Comparison of ENCODE assay signal across 1 cellular context in genomic region chr10:119197921-119198320, GRCh38.
TF ChIP-seq lines count a peak whose summit lies in the region.

No MANE protein-coding gene starts in this region.

TF ChIP-seq in GM23338, 12 proteins besides CTCF, POLR2A, EP300 and RAD21 (continued from another document):
- TF ChIP-seq, protein P1, sequence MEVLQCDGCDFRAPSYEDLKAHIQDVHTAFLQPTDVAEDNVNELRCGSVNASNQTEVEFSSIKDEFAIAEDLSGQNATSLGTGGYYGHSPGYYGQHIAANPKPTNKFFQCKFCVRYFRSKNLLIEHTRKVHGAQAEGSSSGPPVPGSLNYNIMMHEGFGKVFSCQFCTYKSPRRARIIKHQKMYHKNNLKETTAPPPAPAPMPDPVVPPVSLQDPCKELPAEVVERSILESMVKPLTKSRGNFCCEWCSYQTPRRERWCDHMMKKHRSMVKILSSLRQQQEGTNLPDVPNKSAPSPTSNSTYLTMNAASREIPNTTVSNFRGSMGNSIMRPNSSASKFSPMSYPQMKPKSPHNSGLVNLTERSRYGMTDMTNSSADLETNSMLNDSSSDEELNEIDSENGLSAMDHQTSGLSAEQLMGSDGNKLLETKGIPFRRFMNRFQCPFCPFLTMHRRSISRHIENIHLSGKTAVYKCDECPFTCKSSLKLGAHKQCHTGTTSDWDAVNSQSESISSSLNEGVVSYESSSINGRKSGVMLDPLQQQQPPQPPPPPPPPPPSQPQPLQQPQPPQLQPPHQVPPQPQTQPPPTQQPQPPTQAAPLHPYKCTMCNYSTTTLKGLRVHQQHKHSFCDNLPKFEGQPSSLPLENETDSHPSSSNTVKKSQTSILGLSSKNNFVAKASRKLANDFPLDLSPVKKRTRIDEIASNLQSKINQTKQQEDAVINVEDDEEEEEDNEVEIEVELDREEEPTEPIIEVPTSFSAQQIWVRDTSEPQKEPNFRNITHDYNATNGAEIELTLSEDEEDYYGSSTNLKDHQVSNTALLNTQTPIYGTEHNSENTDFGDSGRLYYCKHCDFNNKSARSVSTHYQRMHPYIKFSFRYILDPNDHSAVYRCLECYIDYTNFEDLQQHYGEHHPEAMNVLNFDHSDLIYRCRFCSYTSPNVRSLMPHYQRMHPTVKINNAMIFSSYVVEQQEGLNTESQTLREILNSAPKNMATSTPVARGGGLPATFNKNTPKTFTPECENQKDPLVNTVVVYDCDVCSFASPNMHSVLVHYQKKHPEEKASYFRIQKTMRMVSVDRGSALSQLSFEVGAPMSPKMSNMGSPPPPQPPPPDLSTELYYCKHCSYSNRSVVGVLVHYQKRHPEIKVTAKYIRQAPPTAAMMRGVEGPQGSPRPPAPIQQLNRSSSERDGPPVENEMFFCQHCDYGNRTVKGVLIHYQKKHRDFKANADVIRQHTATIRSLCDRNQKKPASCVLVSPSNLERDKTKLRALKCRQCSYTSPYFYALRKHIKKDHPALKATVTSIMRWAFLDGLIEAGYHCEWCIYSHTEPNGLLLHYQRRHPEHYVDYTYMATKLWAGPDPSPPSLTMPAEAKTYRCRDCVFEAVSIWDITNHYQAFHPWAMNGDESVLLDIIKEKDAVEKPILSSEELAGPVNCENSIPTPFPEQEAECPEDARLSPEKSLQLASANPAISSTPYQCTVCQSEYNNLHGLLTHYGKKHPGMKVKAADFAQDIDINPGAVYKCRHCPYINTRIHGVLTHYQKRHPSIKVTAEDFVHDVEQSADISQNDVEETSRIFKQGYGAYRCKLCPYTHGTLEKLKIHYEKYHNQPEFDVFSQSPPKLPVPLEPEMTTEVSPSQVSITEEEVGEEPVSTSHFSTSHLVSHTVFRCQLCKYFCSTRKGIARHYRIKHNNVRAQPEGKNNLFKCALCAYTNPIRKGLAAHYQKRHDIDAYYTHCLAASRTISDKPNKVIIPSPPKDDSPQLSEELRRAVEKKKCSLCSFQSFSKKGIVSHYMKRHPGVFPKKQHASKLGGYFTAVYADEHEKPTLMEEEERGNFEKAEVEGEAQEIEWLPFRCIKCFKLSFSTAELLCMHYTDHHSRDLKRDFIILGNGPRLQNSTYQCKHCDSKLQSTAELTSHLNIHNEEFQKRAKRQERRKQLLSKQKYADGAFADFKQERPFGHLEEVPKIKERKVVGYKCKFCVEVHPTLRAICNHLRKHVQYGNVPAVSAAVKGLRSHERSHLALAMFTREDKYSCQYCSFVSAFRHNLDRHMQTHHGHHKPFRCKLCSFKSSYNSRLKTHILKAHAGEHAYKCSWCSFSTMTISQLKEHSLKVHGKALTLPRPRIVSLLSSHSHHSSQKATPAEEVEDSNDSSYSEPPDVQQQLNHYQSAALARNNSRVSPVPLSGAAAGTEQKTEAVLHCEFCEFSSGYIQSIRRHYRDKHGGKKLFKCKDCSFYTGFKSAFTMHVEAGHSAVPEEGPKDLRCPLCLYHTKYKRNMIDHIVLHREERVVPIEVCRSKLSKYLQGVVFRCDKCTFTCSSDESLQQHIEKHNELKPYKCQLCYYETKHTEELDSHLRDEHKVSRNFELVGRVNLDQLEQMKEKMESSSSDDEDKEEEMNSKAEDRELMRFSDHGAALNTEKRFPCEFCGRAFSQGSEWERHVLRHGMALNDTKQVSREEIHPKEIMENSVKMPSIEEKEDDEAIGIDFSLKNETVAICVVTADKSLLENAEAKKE (CRISPR knock-in tag; IDR thresholded peaks at IDR 0.05): no peak
- TF ChIP-seq EZH2 (IDR thresholded peaks at IDR 0.05; ENCODE audit: low read depth, unreplicated experiment) (no peak), EZH2phosphoT487 (IDR thresholded peaks at IDR 0.05; ENCODE audit: unreplicated experiment) (no peak)
